ENCODE assay signal across 1 cellular context in genomic region chr3:37992271-37993066, GRCh38.
TF ChIP-seq lines count a peak whose summit lies in the region.

No MANE protein-coding gene starts in this region.

TF ChIP-seq in IMR-90, 13 proteins besides CTCF, POLR2A, EP300 and RAD21 (continued from another document):
- no peak for TF ChIP-seq ELK1 (IDR thresholded peaks at IDR 0.05; ENCODE audit: borderline replicate concordance, low read depth, low read length)
- TF ChIP-seq CEBPB (IDR thresholded peaks at IDR 0.05; ENCODE audit: low read depth, low read length), result no peak
